Comparison of ENCODE assay signal across 25 cellular contexts in genomic region chr11:96736591-96736990, GRCh38.
"Had no signal": no experiment of that assay in that cellular context is flagged by ENCODE, and none has a peak within 500 bp of the region (broad histone marks: within the 10 kb centered on the region; RNA-seq: fewer than 3 reads in every experiment).

No MANE protein-coding gene starts in this region.

- H3K27ac Mint-ChIP-seq: activated CD4-positive, alpha-beta memory T cell treated with anti-CD3 and anti-CD28 coated beads, Interleukin-2, amount 10 ng/mL, durations not matched to agents 7 days and 5 days; activated CD4-positive, alpha-beta T cell treated with anti-CD3 and anti-CD28 coated beads, Interleukin-2, amount 10 ng/mL, durations not matched to agents 24 days and 14 days; activated naive CD4-positive, alpha-beta T cell treated with anti-CD3 and anti-CD28 coated beads for 36 hours; activated naive CD8-positive, alpha-beta T cell treated with anti-CD3 and anti-CD28 coated beads, Interleukin-2, amount 10 ng/mL, durations not matched to agents 7 days and 5 days; activated T-cell treated with anti-CD3 and anti-CD28 coated beads, Interleukin-2, amount 50 U/mL, for 72 hours; brain; effector memory CD8-positive, alpha-beta T cell; natural killer cell treated with Interleukin-12 subunit alpha and Interleukin-12 subunit beta and Interleukin-15 and Interleukin-18, amount 100 ng/mL, for 72 hours; stimulated activated naive CD8-positive, alpha-beta T cell treated with anti-CD3 and anti-CD28 coated beads, Interleukin-15, amount 100 ng/mL, for 72 hours; T-helper 1 cell treated with Interleukin-12 subunit alpha and Interleukin-12 subunit beta and Interleukin-4 antibody, amounts not matched to agents 30 μg/mL and 1 μg/mL, for 36 hours had no signal

- H3K27ac ChIP-seq: esophagus muscularis mucosa, lower lobe of right lung, ovary, prostate gland, right atrium auricular region, suprapubic skin, tibial nerve had no signal

- H3K27me3 ChIP-seq: esophagus muscularis mucosa, ovary, right atrium auricular region, suprapubic skin, tibial nerve had no signal

- DNase-seq: activated CD4-positive, alpha-beta memory T cell treated with anti-CD3 and anti-CD28 coated beads, Interleukin-2, amount 10 ng/mL, durations not matched to agents 7 days and 5 days; activated CD4-positive, alpha-beta T cell treated with anti-CD3 and anti-CD28 coated beads, Interleukin-2, amount 10 ng/mL, durations not matched to agents 24 days and 14 days; activated effector memory CD4-positive, alpha-beta T cell treated with Interleukin-2 at 50 U/mL for 16 hours; activated naive CD4-positive, alpha-beta T cell treated with anti-CD3 and anti-CD28 coated beads for 36 hours; activated naive CD8-positive, alpha-beta T cell treated with anti-CD3 and anti-CD28 coated beads, Interleukin-2, amount 10 ng/mL, durations not matched to agents 7 days and 5 days; activated T-cell treated with anti-CD3 and anti-CD28 coated beads, Interleukin-2, amount 50 U/mL, for 72 hours; amniotic stem cell; caudate nucleus; effector memory CD8-positive, alpha-beta T cell; lower lobe of right lung; mesendoderm; ovary; stimulated activated CD4-positive, alpha-beta T cell treated with anti-CD3 and anti-CD28 coated beads, Interleukin-12 subunit alpha, Interleukin-12 subunit beta, amount 100 ng/mL, for 4 hours; stimulated activated CD4-positive, alpha-beta T cell treated with anti-CD3 and anti-CD28 coated beads, Interleukin-4, amount 100 ng/mL, for 4 hours; stimulated activated naive CD8-positive, alpha-beta T cell treated with anti-CD3 and anti-CD28 coated beads, Interleukin-15, amount 100 ng/mL, for 72 hours; T1000 had no signal

- H3K36me3 ChIP-seq: esophagus muscularis mucosa, lower lobe of right lung, ovary, prostate gland, right atrium auricular region, suprapubic skin, tibial nerve had no signal

- ATAC-seq: activated CD4-positive, CD25-positive, alpha-beta regulatory T cell treated with anti-CD3 and anti-CD28 coated beads, Interleukin-2, amount 50 U/mL, for 24 hours; activated T-cell treated with anti-CD3 and anti-CD28 coated beads, Interleukin-2, amount 50 U/mL, for 72 hours; effector memory CD8-positive, alpha-beta T cell; lower lobe of right lung; natural killer cell treated with Interleukin-12 subunit alpha and Interleukin-12 subunit beta and Interleukin-15 and Interleukin-18, amount 100 ng/mL, for 72 hours; stimulated activated naive CD8-positive, alpha-beta T cell treated with anti-CD3 and anti-CD28 coated beads, Interleukin-15, amount 100 ng/mL, for 72 hours had no signal

- H3K4me1 Mint-ChIP-seq: activated CD4-positive, alpha-beta memory T cell treated with anti-CD3 and anti-CD28 coated beads, Interleukin-2, amount 10 ng/mL, durations not matched to agents 7 days and 5 days; activated CD4-positive, alpha-beta T cell treated with anti-CD3 and anti-CD28 coated beads, Interleukin-2, amount 10 ng/mL, durations not matched to agents 24 days and 14 days; activated naive CD8-positive, alpha-beta T cell treated with anti-CD3 and anti-CD28 coated beads, Interleukin-2, amount 10 ng/mL, durations not matched to agents 7 days and 5 days; brain; stimulated activated naive CD8-positive, alpha-beta T cell treated with anti-CD3 and anti-CD28 coated beads, Interleukin-15, amount 100 ng/mL, for 72 hours had no signal

- H3K4me3 Mint-ChIP-seq: activated CD4-positive, alpha-beta memory T cell treated with anti-CD3 and anti-CD28 coated beads, Interleukin-2, amount 10 ng/mL, durations not matched to agents 7 days and 5 days; activated CD4-positive, alpha-beta T cell treated with anti-CD3 and anti-CD28 coated beads, Interleukin-2, amount 10 ng/mL, durations not matched to agents 24 days and 14 days; activated naive CD4-positive, alpha-beta T cell treated with anti-CD3 and anti-CD28 coated beads for 36 hours; activated naive CD8-positive, alpha-beta T cell treated with anti-CD3 and anti-CD28 coated beads, Interleukin-2, amount 10 ng/mL, durations not matched to agents 7 days and 5 days; activated T-cell treated with anti-CD3 and anti-CD28 coated beads, Interleukin-2, amount 50 U/mL, for 72 hours; brain; effector memory CD8-positive, alpha-beta T cell; natural killer cell treated with Interleukin-12 subunit alpha and Interleukin-12 subunit beta and Interleukin-15 and Interleukin-18, amount 100 ng/mL, for 72 hours; stimulated activated naive CD8-positive, alpha-beta T cell treated with anti-CD3 and anti-CD28 coated beads, Interleukin-15, amount 100 ng/mL, for 72 hours; T-helper 1 cell treated with Interleukin-12 subunit alpha and Interleukin-12 subunit beta and Interleukin-4 antibody, amounts not matched to agents 30 μg/mL and 1 μg/mL, for 36 hours had no signal

- H3K4me1 ChIP-seq: lower lobe of right lung, prostate gland, right atrium auricular region, suprapubic skin, tibial nerve had no signal

- H3K27me3 Mint-ChIP-seq: activated CD4-positive, alpha-beta memory T cell treated with anti-CD3 and anti-CD28 coated beads, Interleukin-2, amount 10 ng/mL, durations not matched to agents 7 days and 5 days; activated CD4-positive, alpha-beta T cell treated with anti-CD3 and anti-CD28 coated beads, Interleukin-2, amount 10 ng/mL, durations not matched to agents 24 days and 14 days; activated naive CD8-positive, alpha-beta T cell treated with anti-CD3 and anti-CD28 coated beads, Interleukin-2, amount 10 ng/mL, durations not matched to agents 7 days and 5 days; brain; effector memory CD8-positive, alpha-beta T cell; natural killer cell treated with Interleukin-12 subunit alpha and Interleukin-12 subunit beta and Interleukin-15 and Interleukin-18, amount 100 ng/mL, for 72 hours; stimulated activated naive CD8-positive, alpha-beta T cell treated with anti-CD3 and anti-CD28 coated beads, Interleukin-15, amount 100 ng/mL, for 72 hours had no signal

- H3K4me3 ChIP-seq: esophagus muscularis mucosa, lower lobe of right lung, ovary, prostate gland, right atrium auricular region, suprapubic skin, tibial nerve had no signal

- H3K36me3 Mint-ChIP-seq: activated naive CD8-positive, alpha-beta T cell treated with anti-CD3 and anti-CD28 coated beads, Interleukin-2, amount 10 ng/mL, durations not matched to agents 7 days and 5 days; brain; natural killer cell treated with Interleukin-12 subunit alpha and Interleukin-12 subunit beta and Interleukin-15 and Interleukin-18, amount 100 ng/mL, for 72 hours had no signal

- H3K9me3 ChIP-seq: esophagus muscularis mucosa, lower lobe of right lung, ovary, prostate gland, right atrium auricular region, suprapubic skin, tibial nerve had no signal

- H3K9me3 Mint-ChIP-seq: activated CD4-positive, alpha-beta memory T cell treated with anti-CD3 and anti-CD28 coated beads, Interleukin-2, amount 10 ng/mL, durations not matched to agents 7 days and 5 days; activated CD4-positive, alpha-beta T cell treated with anti-CD3 and anti-CD28 coated beads, Interleukin-2, amount 10 ng/mL, durations not matched to agents 24 days and 14 days; activated naive CD8-positive, alpha-beta T cell treated with anti-CD3 and anti-CD28 coated beads, Interleukin-2, amount 10 ng/mL, durations not matched to agents 7 days and 5 days; brain; T-helper 1 cell treated with Interleukin-12 subunit alpha and Interleukin-12 subunit beta and Interleukin-4 antibody, amounts not matched to agents 30 μg/mL and 1 μg/mL, for 36 hours had no signal
